Comparison of ENCODE assay signal across 1 cellular context in the genomic region with DNA sequence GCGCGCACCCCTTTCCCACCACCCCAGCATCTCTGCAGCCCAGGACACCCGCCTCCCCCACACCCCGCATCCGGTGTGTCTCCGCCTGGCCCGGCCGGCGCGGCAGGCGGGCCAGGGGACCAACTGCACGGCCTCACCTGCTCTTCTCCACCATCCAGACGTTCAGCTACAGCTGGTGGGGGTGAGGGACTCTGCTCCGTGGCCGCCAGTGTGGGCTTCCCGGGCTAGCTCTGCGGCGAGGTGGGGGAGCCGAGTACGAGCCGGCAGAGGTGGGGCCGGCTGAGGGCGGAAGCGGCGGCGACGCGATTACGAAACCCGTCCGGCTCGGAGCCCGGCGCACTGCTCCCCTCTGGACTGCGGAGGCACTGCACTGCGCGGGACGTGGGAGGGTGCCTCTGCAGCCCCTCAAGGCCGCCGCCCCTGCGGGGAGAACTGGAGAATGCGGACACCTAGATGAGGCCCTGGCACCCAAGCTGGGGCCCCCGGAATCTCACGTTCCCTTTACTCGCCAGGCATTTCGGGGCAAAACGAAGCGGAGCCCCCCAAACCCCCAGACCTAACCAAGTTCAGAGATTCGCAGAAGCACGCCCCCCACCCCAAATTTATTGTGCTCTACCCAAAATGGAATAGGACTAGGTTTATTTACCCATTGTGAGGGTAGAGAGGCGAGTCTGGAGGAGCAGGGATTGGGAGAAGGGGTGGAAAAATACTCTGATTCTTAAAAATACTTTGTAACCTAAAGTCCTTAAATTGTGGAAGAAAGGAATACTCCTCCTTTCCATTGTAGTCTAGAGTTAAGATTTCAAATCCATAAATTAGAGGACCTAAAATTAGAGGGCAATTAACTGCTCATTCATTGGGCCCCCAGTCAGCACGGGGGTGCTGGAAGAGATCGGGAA.
A peak's percentile ranks its signal among the peaks of the same experiment; 100 is the strongest.
TF ChIP-seq lines count a peak whose summit lies in the region.

CDC42SE1 (minus strand) TSS at position 281 of the 899 bp plus-strand sequence. CDS start 3,892 bp downstream, outside the sequence.

TF ChIP-seq in HepG2, 621 proteins besides CTCF, POLR2A, EP300 and RAD21 (continued from another document and continues in another):
- TF ChIP-seq ZNF230 (CRISPR knock-in tag; IDR thresholded peaks at IDR 0.05) (peak; percentile 65; the same call in 1 of the 2 replicates), GPBP1L1 (CRISPR knock-in tag; IDR thresholded peaks at IDR 0.05) (no peak), GTF2F1 (IDR thresholded peaks at IDR 0.05; ENCODE audit: low read length) (no peak), KAT8 (CRISPR knock-in tag; IDR thresholded peaks at IDR 0.05) (peak; percentile 83), GATAD1 (CRISPR knock-in tag; IDR thresholded peaks at IDR 0.05) (peak; percentile 79), PHB2 (IDR thresholded peaks at IDR 0.05; ENCODE audit: partially characterized antibody) (no peak), KLF16 (CRISPR knock-in tag; IDR thresholded peaks at IDR 0.05) (peak in 1 of 2 experiments; percentile 72; a peak in 1 of 4 replicates), SKIL (CRISPR knock-in tag; IDR thresholded peaks at IDR 0.05; ENCODE audit: borderline replicate concordance) (peak; percentile 99), NFE2 (CRISPR knock-in tag; IDR thresholded peaks at IDR 0.05) (no peak), ZNF572 (CRISPR knock-in tag; IDR thresholded peaks at IDR 0.05) (no peak; the same call in 1 of the 2 replicates), ZNF143 (CRISPR knock-in tag; IDR thresholded peaks at IDR 0.05) (no peak; the same call in 1 of the 2 replicates), ZNF709 (CRISPR knock-in tag; IDR thresholded peaks at IDR 0.05) (no peak), NFE2L2 (IDR thresholded peaks at IDR 0.05; ENCODE audit: low read length) (no peak), GABPB1 (CRISPR knock-in tag; IDR thresholded peaks at IDR 0.05) (peak; percentile 93), ZNF619 (CRISPR knock-in tag; IDR thresholded peaks at IDR 0.05) (0 out of 2 replicates have a peak, but pooled peaks have one; percentile 70), ETV6 (CRISPR knock-in tag; conservative IDR thresholded peaks at IDR 0.05) (0 out of 2 replicates have a peak, but pooled peaks have one; percentile 43), ZNF160 (CRISPR knock-in tag; IDR thresholded peaks at IDR 0.05) (no peak), PRDM15 (CRISPR knock-in tag; IDR thresholded peaks at IDR 0.05) (no peak), E2F5 (CRISPR knock-in tag; conservative IDR thresholded peaks at IDR 0.05) (no peak), TRIM24 (CRISPR knock-in tag; IDR thresholded peaks at IDR 0.05) (no peak)
- TF ChIP-seq, protein P1, sequence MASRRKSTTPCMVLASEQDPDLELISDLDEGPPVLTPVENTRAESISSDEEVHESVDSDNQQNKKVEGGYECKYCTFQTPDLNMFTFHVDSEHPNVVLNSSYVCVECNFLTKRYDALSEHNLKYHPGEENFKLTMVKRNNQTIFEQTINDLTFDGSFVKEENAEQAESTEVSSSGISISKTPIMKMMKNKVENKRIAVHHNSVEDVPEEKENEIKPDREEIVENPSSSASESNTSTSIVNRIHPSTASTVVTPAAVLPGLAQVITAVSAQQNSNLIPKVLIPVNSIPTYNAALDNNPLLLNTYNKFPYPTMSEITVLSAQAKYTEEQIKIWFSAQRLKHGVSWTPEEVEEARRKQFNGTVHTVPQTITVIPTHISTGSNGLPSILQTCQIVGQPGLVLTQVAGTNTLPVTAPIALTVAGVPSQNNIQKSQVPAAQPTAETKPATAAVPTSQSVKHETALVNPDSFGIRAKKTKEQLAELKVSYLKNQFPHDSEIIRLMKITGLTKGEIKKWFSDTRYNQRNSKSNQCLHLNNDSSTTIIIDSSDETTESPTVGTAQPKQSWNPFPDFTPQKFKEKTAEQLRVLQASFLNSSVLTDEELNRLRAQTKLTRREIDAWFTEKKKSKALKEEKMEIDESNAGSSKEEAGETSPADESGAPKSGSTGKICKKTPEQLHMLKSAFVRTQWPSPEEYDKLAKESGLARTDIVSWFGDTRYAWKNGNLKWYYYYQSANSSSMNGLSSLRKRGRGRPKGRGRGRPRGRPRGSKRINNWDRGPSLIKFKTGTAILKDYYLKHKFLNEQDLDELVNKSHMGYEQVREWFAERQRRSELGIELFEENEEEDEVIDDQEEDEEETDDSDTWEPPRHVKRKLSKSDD (CRISPR knock-in tag; IDR thresholded peaks at IDR 0.05; ENCODE audit: low read depth): peak; percentile 51; the same call in 1 of the 2 replicates
- TF ChIP-seq, protein P2, sequence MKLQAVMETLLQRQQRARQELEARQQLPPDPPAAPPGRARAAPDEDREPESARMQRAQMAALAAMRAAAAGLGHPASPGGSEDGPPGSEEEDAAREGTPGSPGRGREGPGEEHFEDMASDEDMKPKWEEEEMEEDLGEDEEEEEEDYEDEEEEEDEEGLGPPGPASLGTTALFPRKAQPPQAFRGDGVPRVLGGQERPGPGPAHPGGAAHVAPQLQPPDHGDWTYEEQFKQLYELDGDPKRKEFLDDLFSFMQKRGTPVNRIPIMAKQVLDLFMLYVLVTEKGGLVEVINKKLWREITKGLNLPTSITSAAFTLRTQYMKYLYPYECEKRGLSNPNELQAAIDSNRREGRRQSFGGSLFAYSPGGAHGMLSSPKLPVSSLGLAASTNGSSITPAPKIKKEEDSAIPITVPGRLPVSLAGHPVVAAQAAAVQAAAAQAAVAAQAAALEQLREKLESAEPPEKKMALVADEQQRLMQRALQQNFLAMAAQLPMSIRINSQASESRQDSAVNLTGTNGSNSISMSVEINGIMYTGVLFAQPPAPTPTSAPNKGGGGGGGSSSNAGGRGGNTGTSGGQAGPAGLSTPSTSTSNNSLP (IDR thresholded peaks at IDR 0.05; ENCODE audit: low read depth, low read length): no peak
- TF ChIP-seq, protein P3, sequence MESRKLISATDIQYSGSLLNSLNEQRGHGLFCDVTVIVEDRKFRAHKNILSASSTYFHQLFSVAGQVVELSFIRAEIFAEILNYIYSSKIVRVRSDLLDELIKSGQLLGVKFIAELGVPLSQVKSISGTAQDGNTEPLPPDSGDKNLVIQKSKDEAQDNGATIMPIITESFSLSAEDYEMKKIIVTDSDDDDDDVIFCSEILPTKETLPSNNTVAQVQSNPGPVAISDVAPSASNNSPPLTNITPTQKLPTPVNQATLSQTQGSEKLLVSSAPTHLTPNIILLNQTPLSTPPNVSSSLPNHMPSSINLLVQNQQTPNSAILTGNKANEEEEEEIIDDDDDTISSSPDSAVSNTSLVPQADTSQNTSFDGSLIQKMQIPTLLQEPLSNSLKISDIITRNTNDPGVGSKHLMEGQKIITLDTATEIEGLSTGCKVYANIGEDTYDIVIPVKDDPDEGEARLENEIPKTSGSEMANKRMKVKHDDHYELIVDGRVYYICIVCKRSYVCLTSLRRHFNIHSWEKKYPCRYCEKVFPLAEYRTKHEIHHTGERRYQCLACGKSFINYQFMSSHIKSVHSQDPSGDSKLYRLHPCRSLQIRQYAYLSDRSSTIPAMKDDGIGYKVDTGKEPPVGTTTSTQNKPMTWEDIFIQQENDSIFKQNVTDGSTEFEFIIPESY (CRISPR knock-in tag; IDR thresholded peaks at IDR 0.05): 0 out of 2 replicates have a peak, but pooled peaks have one; percentile 29
- TF ChIP-seq, protein P4, sequence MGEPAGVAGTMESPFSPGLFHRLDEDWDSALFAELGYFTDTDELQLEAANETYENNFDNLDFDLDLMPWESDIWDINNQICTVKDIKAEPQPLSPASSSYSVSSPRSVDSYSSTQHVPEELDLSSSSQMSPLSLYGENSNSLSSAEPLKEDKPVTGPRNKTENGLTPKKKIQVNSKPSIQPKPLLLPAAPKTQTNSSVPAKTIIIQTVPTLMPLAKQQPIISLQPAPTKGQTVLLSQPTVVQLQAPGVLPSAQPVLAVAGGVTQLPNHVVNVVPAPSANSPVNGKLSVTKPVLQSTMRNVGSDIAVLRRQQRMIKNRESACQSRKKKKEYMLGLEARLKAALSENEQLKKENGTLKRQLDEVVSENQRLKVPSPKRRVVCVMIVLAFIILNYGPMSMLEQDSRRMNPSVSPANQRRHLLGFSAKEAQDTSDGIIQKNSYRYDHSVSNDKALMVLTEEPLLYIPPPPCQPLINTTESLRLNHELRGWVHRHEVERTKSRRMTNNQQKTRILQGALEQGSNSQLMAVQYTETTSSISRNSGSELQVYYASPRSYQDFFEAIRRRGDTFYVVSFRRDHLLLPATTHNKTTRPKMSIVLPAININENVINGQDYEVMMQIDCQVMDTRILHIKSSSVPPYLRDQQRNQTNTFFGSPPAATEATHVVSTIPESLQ (CRISPR knock-in tag; conservative IDR thresholded peaks at IDR 0.05): 0 out of 2 replicates have a peak, but pooled peaks have one; percentile 78
